ENCODE assay signal across 1 cellular context in the genomic region with DNA sequence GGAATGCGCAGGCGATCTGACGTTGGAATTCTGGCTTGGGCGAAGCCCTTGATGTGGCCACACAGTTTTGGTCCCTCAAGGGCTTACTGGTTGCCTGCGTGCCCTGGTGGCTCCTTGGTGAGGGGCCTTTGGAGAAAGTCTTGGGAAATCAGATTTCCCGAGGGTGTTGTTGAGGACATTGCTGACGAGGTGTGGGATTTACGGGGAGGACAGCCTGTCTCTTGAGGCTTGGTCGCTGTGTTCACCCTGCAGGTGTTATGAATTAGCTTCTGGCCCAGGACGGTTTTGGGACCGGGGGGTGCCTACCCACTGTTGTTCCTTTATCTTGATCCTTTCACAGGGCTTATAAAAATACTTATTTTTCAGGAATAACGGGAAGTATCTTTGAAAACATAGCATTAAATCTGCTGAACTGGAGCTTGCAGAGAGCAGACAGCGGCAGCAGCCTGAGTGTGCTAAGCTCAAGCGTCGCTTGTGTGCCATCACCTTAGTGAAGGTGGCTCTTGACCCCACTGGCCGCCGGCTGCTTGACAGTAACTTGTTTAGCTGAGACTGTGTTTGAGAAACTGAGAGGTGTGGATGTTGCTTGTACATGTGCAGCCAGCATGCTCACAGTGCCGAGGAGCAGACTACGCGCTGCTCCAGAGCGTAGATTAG.
A peak's percentile ranks its signal among the peaks of the same experiment; 100 is the strongest.
TF ChIP-seq lines count a peak whose summit lies in the region.

No MANE protein-coding gene starts in this region.

TF ChIP-seq in HepG2, 621 proteins besides CTCF, POLR2A, EP300 and RAD21 (continued from another document):
- TF ChIP-seq ZBTB38 (CRISPR knock-in tag; IDR thresholded peaks at IDR 0.05), result 0 out of 2 replicates have a peak, but pooled peaks have one; percentile 18
TF ChIP-seq in HepG2: peak in this region for 1.
